1 cellular context compared by ENCODE assay signal in genomic region chr12:751192-751827, GRCh38.
TF ChIP-seq lines count a peak whose summit lies in the region.

No MANE protein-coding gene starts in this region.

TF ChIP-seq in K562, 482 proteins besides CTCF, POLR2A, EP300 and RAD21 (continued from another document and continues in another):
- TF ChIP-seq HMGXB4 (CRISPR knock-in tag; IDR thresholded peaks at IDR 0.05) (no peak), ZNF212 (CRISPR knock-in tag; IDR thresholded peaks at IDR 0.05) (no peak), ID3 (CRISPR knock-in tag; IDR thresholded peaks at IDR 0.05) (no peak), ID3 (tag; IDR thresholded peaks at IDR 0.05) (no peak), ZNF407 (IDR thresholded peaks at IDR 0.05; ENCODE audit: low read depth) (no peak), FOXK1 (CRISPR knock-in tag; IDR thresholded peaks at IDR 0.05; ENCODE audit: borderline replicate concordance) (0 out of 2 replicates have a peak, but pooled peaks have one; percentile 65), SFPQ (IDR thresholded peaks at IDR 0.05; ENCODE audit: low read depth, low read length) (no peak), LARP7 (IDR thresholded peaks at IDR 0.05) (no peak), ZNF699 (CRISPR knock-in tag; IDR thresholded peaks at IDR 0.05; ENCODE audit: insufficient replicate concordance) (no peak), ZNF449 (CRISPR knock-in tag; IDR thresholded peaks at IDR 0.05) (no peak), HLTF (IDR thresholded peaks at IDR 0.05) (no peak), KAT8 (IDR thresholded peaks at IDR 0.05; ENCODE audit: low read depth) (no peak), POLR2AphosphoS5 (IDR thresholded peaks at IDR 0.05; ENCODE audit: control insufficient read depth, insufficient read depth, low read depth, low read length) (peak; percentile 68; the same call in 1 of the 2 replicates), ZNF780A (CRISPR knock-in tag; IDR thresholded peaks at IDR 0.05) (no peak), ZNF764 (CRISPR knock-in tag; IDR thresholded peaks at IDR 0.05; ENCODE audit: low read depth) (no peak), ARID2 (IDR thresholded peaks at IDR 0.05) (no peak), PTBP1 (IDR thresholded peaks at IDR 0.05; ENCODE audit: low read depth, low read length) (no peak), PHF21A (IDR thresholded peaks at IDR 0.05; ENCODE audit: borderline replicate concordance, low read depth) (no peak), GABPB1 (CRISPR knock-in tag; IDR thresholded peaks at IDR 0.05) (0 out of 2 replicates have a peak, but pooled peaks have one; percentile 42), EP400 (IDR thresholded peaks at IDR 0.05) (peak; percentile 82), ZNF134 (CRISPR knock-in tag; conservative IDR thresholded peaks at IDR 0.05) (no peak), ZNF584 (CRISPR knock-in tag; IDR thresholded peaks at IDR 0.05; ENCODE audit: low read depth) (no peak), EZH2 (IDR thresholded peaks at IDR 0.05; ENCODE audit: borderline replicate concordance, low read depth, low read length) (no peak), SNIP1 (IDR thresholded peaks at IDR 0.05; ENCODE audit: low read depth) (no peak), OTX1 (CRISPR knock-in tag; IDR thresholded peaks at IDR 0.05) (no peak), ZBTB40 (IDR thresholded peaks at IDR 0.05) (no peak), ZBTB40 (CRISPR knock-in tag; IDR thresholded peaks at IDR 0.05) (no peak), DPF2 (IDR thresholded peaks at IDR 0.05) (no peak), ZNF146 (CRISPR knock-in tag; IDR thresholded peaks at IDR 0.05; ENCODE audit: unreplicated experiment) (no peak), MAZ (CRISPR knock-in tag; conservative IDR thresholded peaks at IDR 0.05 in 1 of 2, IDR thresholded peaks at IDR 0.05 in 1 of 2) (peak in 1 of 2 experiments; percentile 59; a peak in 1 of 4 replicates), TRIM25 (IDR thresholded peaks at IDR 0.05; ENCODE audit: borderline replicate concordance) (no peak)
